Comparison of ENCODE assay signal across 13 cellular contexts in genomic region chr7:87173456-87173855, GRCh38.
"Had no signal": no experiment of that assay in that cellular context is flagged by ENCODE, and none has a peak within 500 bp of the region (broad histone marks: within the 10 kb centered on the region; RNA-seq: fewer than 3 reads in every experiment).

No MANE protein-coding gene starts in this region.

- H3K4me1 ChIP-seq: left ventricle myocardium inferior, prostate gland, right lobe of liver had no signal

- H3K4me3 ChIP-seq: left ventricle myocardium inferior, prostate gland, right lobe of liver, spleen, thoracic aorta, upper lobe of right lung had no signal

- H3K4me3 Mint-ChIP-seq: activated CD4-positive, alpha-beta T cell treated with anti-CD3 and anti-CD28 coated beads, Interleukin-2, amount 10 ng/mL, durations not matched to agents 24 days and 14 days; activated T-helper 17 cell treated with anti-CD3 and anti-CD28 coated beads, Interleukin-2, amount 50 U/mL, for 72 hours; nephron progenitor cell had no signal

- H3K27ac ChIP-seq: left ventricle myocardium inferior, prostate gland, right lobe of liver, spleen, thoracic aorta, upper lobe of right lung had no signal

- H3K27me3 ChIP-seq: right lobe of liver, spleen, upper lobe of right lung had no signal

- H3K27ac Mint-ChIP-seq: activated CD4-positive, alpha-beta T cell treated with anti-CD3 and anti-CD28 coated beads, Interleukin-2, amount 10 ng/mL, durations not matched to agents 24 days and 14 days; activated T-helper 17 cell treated with anti-CD3 and anti-CD28 coated beads, Interleukin-2, amount 50 U/mL, for 72 hours had no signal

- H3K27me3 Mint-ChIP-seq: activated CD4-positive, alpha-beta T cell treated with anti-CD3 and anti-CD28 coated beads, Interleukin-2, amount 10 ng/mL, durations not matched to agents 24 days and 14 days; activated T-helper 17 cell treated with anti-CD3 and anti-CD28 coated beads, Interleukin-2, amount 50 U/mL, for 72 hours had no signal

- H3K9me3 Mint-ChIP-seq: activated CD4-positive, alpha-beta T cell treated with anti-CD3 and anti-CD28 coated beads, Interleukin-2, amount 10 ng/mL, durations not matched to agents 24 days and 14 days; activated T-helper 17 cell treated with anti-CD3 and anti-CD28 coated beads, Interleukin-2, amount 50 U/mL, for 72 hours; nephron progenitor cell had no signal

- DNase-seq: activated CD4-positive, alpha-beta T cell treated with anti-CD3 and anti-CD28 coated beads, Interleukin-2, amount 10 ng/mL, durations not matched to agents 24 days and 14 days; activated naive CD4-positive, alpha-beta T cell treated with Interleukin-2 at 50 U/mL for 16 hours; left ventricle myocardium inferior; nephron progenitor cell; occipital lobe; right lobe of liver; spleen; T1000; upper lobe of right lung had no signal

- H3K9me3 ChIP-seq: left ventricle myocardium inferior, prostate gland, right lobe of liver, spleen, thoracic aorta, upper lobe of right lung had no signal

- ATAC-seq: activated T-helper 17 cell treated with anti-CD3 and anti-CD28 coated beads, Interleukin-2, amount 50 U/mL, for 72 hours; esophagus mucosa; right lobe of liver; upper lobe of right lung had no signal
